1 cellular context compared by ENCODE assay signal in the genomic region with DNA sequence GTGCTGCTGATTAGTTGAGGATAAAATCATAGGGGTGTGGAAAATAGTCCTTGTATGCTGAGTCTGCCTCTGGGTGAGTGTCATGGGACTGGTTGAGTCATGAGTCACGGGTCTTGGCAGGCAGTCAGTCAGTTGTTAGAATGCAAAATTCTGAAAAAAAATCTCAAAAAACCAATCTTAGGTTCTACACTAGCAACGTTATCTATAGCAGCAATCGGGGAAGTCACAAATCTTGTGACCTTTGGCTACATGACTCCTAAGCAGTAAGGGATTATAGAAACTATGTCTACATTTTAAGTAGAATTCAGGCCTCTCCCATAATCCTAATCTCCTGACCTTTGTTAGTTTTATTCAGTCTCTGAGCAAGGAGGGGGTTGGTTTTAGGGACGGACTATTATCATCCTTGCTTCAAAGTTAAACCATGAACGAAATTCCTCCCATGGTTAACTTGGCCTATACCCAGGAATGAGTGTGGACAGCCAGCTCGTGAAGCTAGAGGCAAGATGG.
TF ChIP-seq lines count a peak whose summit lies in the region.

No MANE protein-coding gene starts in this region.

TF ChIP-seq in K562, 482 proteins besides CTCF, POLR2A, EP300 and RAD21 (continued from another document and continues in another):
- no peak for TF ChIP-seq CCNT2 (IDR thresholded peaks at IDR 0.05; ENCODE audit: borderline replicate concordance, extremely low read depth, insufficient read length, low read depth, low read length)
- no peak for TF ChIP-seq SMAD2 (IDR thresholded peaks at IDR 0.05; ENCODE audit: low read depth, low read length)
- TF ChIP-seq, protein P1, sequence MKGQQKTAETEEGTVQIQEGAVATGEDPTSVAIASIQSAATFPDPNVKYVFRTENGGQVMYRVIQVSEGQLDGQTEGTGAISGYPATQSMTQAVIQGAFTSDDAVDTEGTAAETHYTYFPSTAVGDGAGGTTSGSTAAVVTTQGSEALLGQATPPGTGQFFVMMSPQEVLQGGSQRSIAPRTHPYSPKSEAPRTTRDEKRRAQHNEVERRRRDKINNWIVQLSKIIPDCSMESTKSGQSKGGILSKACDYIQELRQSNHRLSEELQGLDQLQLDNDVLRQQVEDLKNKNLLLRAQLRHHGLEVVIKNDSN (CRISPR knock-in tag; IDR thresholded peaks at IDR 0.05) = no peak
- no peak for TF ChIP-seq RBM39 (optimal IDR thresholded peaks at IDR 0.05; ENCODE audit: low read depth, low read length)
- TF ChIP-seq HMGXB4 (CRISPR knock-in tag; IDR thresholded peaks at IDR 0.05) = no peak
- TF ChIP-seq ZNF263 (CRISPR knock-in tag; IDR thresholded peaks at IDR 0.05; ENCODE audit: borderline replicate concordance) = no peak
- no peak for TF ChIP-seq CTBP1 (IDR thresholded peaks at IDR 0.05; ENCODE audit: borderline replicate concordance)
- no peak for TF ChIP-seq GTF3C2 (IDR thresholded peaks at IDR 0.05; ENCODE audit: borderline replicate concordance, extremely low read depth, insufficient read length)
- TF ChIP-seq CREBBP (IDR thresholded peaks at IDR 0.05; ENCODE audit: low read depth, low read length) = no peak
- TF ChIP-seq SIRT6 (IDR thresholded peaks at IDR 0.05; ENCODE audit: low read depth, low read length) = no peak
- peak; percentile 40 for TF ChIP-seq ARID1B (IDR thresholded peaks at IDR 0.05)
- TF ChIP-seq, protein P2, sequence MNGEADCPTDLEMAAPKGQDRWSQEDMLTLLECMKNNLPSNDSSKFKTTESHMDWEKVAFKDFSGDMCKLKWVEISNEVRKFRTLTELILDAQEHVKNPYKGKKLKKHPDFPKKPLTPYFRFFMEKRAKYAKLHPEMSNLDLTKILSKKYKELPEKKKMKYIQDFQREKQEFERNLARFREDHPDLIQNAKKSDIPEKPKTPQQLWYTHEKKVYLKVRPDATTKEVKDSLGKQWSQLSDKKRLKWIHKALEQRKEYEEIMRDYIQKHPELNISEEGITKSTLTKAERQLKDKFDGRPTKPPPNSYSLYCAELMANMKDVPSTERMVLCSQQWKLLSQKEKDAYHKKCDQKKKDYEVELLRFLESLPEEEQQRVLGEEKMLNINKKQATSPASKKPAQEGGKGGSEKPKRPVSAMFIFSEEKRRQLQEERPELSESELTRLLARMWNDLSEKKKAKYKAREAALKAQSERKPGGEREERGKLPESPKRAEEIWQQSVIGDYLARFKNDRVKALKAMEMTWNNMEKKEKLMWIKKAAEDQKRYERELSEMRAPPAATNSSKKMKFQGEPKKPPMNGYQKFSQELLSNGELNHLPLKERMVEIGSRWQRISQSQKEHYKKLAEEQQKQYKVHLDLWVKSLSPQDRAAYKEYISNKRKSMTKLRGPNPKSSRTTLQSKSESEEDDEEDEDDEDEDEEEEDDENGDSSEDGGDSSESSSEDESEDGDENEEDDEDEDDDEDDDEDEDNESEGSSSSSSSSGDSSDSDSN (IDR thresholded peaks at IDR 0.05; ENCODE audit: borderline replicate concordance in 1 of 2, low read depth in 2 of 2, low read length in 2 of 2) = no peak
- TF ChIP-seq CHD1 (IDR thresholded peaks at IDR 0.05; ENCODE audit: low read length) = no peak
- TF ChIP-seq ID3 (CRISPR knock-in tag; IDR thresholded peaks at IDR 0.05) = no peak
- TF ChIP-seq ID3 (tag; IDR thresholded peaks at IDR 0.05) = no peak
- peak; percentile 52; the same call in 1 of the 2 replicates for TF ChIP-seq PKNOX1 (IDR thresholded peaks at IDR 0.05)
- peak in 1 of 2 experiments; percentile 35; a peak in 1 of 4 replicates for TF ChIP-seq KDM1A (IDR thresholded peaks at IDR 0.05)
- TF ChIP-seq, protein P3, sequence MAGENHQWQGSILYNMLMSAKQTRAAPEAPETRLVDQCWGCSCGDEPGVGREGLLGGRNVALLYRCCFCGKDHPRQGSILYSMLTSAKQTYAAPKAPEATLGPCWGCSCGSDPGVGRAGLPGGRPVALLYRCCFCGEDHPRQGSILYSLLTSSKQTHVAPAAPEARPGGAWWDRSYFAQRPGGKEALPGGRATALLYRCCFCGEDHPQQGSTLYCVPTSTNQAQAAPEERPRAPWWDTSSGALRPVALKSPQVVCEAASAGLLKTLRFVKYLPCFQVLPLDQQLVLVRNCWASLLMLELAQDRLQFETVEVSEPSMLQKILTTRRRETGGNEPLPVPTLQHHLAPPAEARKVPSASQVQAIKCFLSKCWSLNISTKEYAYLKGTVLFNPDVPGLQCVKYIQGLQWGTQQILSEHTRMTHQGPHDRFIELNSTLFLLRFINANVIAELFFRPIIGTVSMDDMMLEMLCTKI (IDR thresholded peaks at IDR 0.05; ENCODE audit: partially characterized antibody) = no peak
- no peak for TF ChIP-seq NCOR1 (IDR thresholded peaks at IDR 0.05)
- no peak for TF ChIP-seq RBFOX2 (IDR thresholded peaks at IDR 0.05; ENCODE audit: low read depth, low read length)
- no peak for TF ChIP-seq FUS (optimal IDR thresholded peaks at IDR 0.05; ENCODE audit: low read depth, low read length)
- TF ChIP-seq ZNF212 (CRISPR knock-in tag; IDR thresholded peaks at IDR 0.05) = no peak
- no peak for TF ChIP-seq SREBF2 (CRISPR knock-in tag; IDR thresholded peaks at IDR 0.05)
- TF ChIP-seq THAP7 (CRISPR knock-in tag; IDR thresholded peaks at IDR 0.05) = no peak
- TF ChIP-seq NFIC (IDR thresholded peaks at IDR 0.05) = peak; percentile 21; the same call in 1 of the 2 replicates
- TF ChIP-seq, protein P4, sequence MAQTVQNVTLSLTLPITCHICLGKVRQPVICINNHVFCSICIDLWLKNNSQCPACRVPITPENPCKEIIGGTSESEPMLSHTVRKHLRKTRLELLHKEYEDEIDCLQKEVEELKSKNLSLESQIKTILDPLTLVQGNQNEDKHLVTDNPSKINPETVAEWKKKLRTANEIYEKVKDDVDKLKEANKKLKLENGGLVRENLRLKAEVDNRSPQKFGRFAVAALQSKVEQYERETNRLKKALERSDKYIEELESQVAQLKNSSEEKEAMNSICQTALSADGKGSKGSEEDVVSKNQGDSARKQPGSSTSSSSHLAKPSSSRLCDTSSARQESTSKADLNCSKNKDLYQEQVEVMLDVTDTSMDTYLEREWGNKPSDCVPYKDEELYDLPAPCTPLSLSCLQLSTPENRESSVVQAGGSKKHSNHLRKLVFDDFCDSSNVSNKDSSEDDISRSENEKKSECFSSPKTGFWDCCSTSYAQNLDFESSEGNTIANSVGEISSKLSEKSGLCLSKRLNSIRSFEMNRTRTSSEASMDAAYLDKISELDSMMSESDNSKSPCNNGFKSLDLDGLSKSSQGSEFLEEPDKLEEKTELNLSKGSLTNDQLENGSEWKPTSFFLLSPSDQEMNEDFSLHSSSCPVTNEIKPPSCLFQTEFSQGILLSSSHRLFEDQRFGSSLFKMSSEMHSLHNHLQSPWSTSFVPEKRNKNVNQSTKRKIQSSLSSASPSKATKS (CRISPR knock-in tag; IDR thresholded peaks at IDR 0.05) = no peak
- TF ChIP-seq RB1 (IDR thresholded peaks at IDR 0.05; ENCODE audit: low read depth) = no peak
- no peak for TF ChIP-seq PRPF4 (IDR thresholded peaks at IDR 0.05; ENCODE audit: insufficient read depth, low read depth, low read length, poor library complexity, severe bottlenecking)
- TF ChIP-seq, protein P5, sequence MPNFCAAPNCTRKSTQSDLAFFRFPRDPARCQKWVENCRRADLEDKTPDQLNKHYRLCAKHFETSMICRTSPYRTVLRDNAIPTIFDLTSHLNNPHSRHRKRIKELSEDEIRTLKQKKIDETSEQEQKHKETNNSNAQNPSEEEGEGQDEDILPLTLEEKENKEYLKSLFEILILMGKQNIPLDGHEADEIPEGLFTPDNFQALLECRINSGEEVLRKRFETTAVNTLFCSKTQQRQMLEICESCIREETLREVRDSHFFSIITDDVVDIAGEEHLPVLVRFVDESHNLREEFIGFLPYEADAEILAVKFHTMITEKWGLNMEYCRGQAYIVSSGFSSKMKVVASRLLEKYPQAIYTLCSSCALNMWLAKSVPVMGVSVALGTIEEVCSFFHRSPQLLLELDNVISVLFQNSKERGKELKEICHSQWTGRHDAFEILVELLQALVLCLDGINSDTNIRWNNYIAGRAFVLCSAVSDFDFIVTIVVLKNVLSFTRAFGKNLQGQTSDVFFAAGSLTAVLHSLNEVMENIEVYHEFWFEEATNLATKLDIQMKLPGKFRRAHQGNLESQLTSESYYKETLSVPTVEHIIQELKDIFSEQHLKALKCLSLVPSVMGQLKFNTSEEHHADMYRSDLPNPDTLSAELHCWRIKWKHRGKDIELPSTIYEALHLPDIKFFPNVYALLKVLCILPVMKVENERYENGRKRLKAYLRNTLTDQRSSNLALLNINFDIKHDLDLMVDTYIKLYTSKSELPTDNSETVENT (CRISPR knock-in tag; IDR thresholded peaks at IDR 0.05) = no peak
- TF ChIP-seq EHMT2 (IDR thresholded peaks at IDR 0.05) = no peak
- TF ChIP-seq E4F1 (CRISPR knock-in tag; IDR thresholded peaks at IDR 0.05; ENCODE audit: borderline replicate concordance) = no peak
- TF ChIP-seq ZNF507 (tag; conservative IDR thresholded peaks at IDR 0.05) = no peak
